In the genomic region with DNA sequence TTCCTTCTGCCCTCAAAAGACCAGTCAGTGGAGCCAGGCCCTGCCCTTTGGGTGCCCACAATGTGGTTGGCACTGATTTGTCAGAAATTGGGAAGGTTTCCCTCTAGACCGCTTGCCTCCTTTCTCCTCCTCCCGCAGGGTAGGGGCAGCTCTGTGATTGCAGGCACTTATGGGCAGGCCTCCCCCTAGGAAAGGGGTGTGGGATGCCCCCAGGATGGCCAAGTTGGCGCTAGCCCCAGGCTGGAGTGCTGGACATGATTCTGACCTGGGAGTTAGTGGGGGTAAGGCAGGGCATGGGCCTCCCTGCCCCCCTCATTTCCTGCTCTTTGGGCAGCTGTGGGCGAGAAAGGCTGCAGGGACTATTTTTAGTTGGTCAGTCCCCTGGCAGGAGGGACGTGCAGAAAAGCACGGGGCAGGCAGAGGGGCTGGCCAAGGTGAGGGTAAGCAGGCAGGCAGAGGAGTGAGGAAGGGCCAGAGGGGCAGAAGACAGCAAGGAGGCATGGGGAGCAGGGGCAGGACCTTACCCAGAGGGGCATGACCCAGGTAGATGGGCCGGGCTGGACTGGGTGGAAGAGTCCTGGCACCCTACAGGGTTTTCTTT, we compare ENCODE assay signal across 9 cellular contexts. TPM values are rescaled to one million over a fixed set of nuclear protein-coding genes. Genes with fewer than 3 reads are reported as not detected.
DNase-seq lines count a peak whose midpoint lies in the region; ATAC-seq lines count a peak whose summit lies in the region.
"Had no signal": no experiment of that assay in that cellular context is flagged by ENCODE, and none has a peak within 500 bp of the region (broad histone marks: within the 10 kb centered on the region; RNA-seq: fewer than 3 reads in every experiment).

No MANE protein-coding gene starts in this region.

- H2AFZ ChIP-seq in neuronal stem cell (ENCODE audit: low read length), result no peak overlapping the region

- H3K4me2 ChIP-seq in neuronal stem cell (ENCODE audit: insufficient read depth, low read length, poor library complexity, severe bottlenecking), result no peak overlapping the region

- peak overlapping the region; percentile 33 for H2BK15ac ChIP-seq in neuronal stem cell (ENCODE audit: low read length)

- no peak overlapping the region for H3K4ac ChIP-seq in neuronal stem cell (ENCODE audit: low read length)

- no peak overlapping the region for H3K27ac Mint-ChIP-seq in stimulated activated naive B cell treated with anti-CD40 and anti-IgM and Interleukin-4, amounts not matched to agents 10 μg/mL and 1 μg/mL and 100 μg/mL, for 72 hours

- peak overlapping the region in 1 of 2 donors; percentile 34 for H3K4me3 Mint-ChIP-seq in stimulated activated naive B cell treated with anti-CD40 and anti-IgM and Interleukin-4, amounts not matched to agents 10 μg/mL and 1 μg/mL and 100 μg/mL, for 72 hours

- H4K91ac ChIP-seq in neuronal stem cell (ENCODE audit: low read depth, low read length, poor library complexity), result no peak overlapping the region

- H2BK12ac ChIP-seq in neuronal stem cell (ENCODE audit: low read length), result peak overlapping the region; percentile 27

- H3K9me3 Mint-ChIP-seq in stimulated activated naive B cell treated with anti-CD40 and anti-IgM and Interleukin-4, amounts not matched to agents 10 μg/mL and 1 μg/mL and 100 μg/mL, for 72 hours, result no peaks in the 10 kb centered on the region

- H3K4me1 ChIP-seq in neuronal stem cell (ENCODE audit: control insufficient read depth in 2 of 2, insufficient read depth in 1 of 2, low read depth in 1 of 2, low read length in 2 of 2), result peaks cover 20 to 32% of the 10 kb centered on the region in 2 donors

- DNase-seq in Ammon's horn (ENCODE audit: low spot score), result peak; percentile 66
- peak; percentile 13 for DNase-seq in epidermal melanocyte (ENCODE audit: insufficient read length, low spot score)
- no peak for DNase-seq in neuronal stem cell (ENCODE audit: low spot score)
- no peak for DNase-seq in NCI-H2171 (lab: John Stamatoyannopoulos, UW)
- DNase-seq in iPS-NIHi7 (ENCODE audit: extremely low spot score), result no peak
- no peak for DNase-seq in stimulated activated naive B cell treated with anti-CD40 and anti-IgM and Interleukin-4, amounts not matched to agents 10 μg/mL and 1 μg/mL and 100 μg/mL, for 72 hours
- DNase-seq: Caco-2 had no signal

- no peaks in the 10 kb centered on the region for H3K27me3 Mint-ChIP-seq in stimulated activated naive B cell treated with anti-CD40 and anti-IgM and Interleukin-4, amounts not matched to agents 10 μg/mL and 1 μg/mL and 100 μg/mL, for 72 hours

- H3K36me3 ChIP-seq in KOPT-K1 (ENCODE audit: insufficient read depth, low read length) (no peaks in the 10 kb centered on the region), neuronal stem cell (replicated peaks in 1 of 2; ENCODE audit: control insufficient read depth in 2 of 2, insufficient read depth in 2 of 2, low read length in 2 of 2) (no peaks in the 10 kb centered on the region)

- no peak overlapping the region for H3K4me3 ChIP-seq in neuronal stem cell (ENCODE audit: low read length in 2 of 2)

- H2BK120ac ChIP-seq in neuronal stem cell (ENCODE audit: low read depth, low read length), result no peak overlapping the region

- no CpG with 5 or more reads among the region's 7 CpGs for whole genome bisulfite sequencing in neuronal stem cell (ENCODE audit: extremely low coverage in 2 of 2, insufficient read length in 2 of 2, insufficient replicate concordance in 1 of 2), 2 donors

- H3K9me3 ChIP-seq in KOPT-K1 (ENCODE audit: insufficient read depth, low read length, poor library complexity, severe bottlenecking) (no peaks in the 10 kb centered on the region), neuronal stem cell (replicated peaks in 1 of 2; ENCODE audit: control insufficient read depth in 2 of 2, insufficient read depth in 1 of 2, low read depth in 1 of 2, low read length in 2 of 2) (peaks cover 0 to 3% of the 10 kb centered on the region in 2 donors)
- H3K9me3 ChIP-seq: Caco-2 had no signal

- no peak overlapping the region for H2BK5ac ChIP-seq in neuronal stem cell (ENCODE audit: low read length)

- H3K14ac ChIP-seq in neuronal stem cell (ENCODE audit: low read length), result no peak overlapping the region

- peaks cover 2% of the 10 kb centered on the region for H3K79me1 ChIP-seq in neuronal stem cell (ENCODE audit: low read depth, low read length)

- H3K27ac ChIP-seq in KOPT-K1 (ENCODE audit: low read depth, low read length, poor library complexity, severe bottlenecking) (peak overlapping the region; percentile 42), neuronal stem cell (replicated peaks; ENCODE audit: low read length) (no peak overlapping the region)

- H3K27me3 ChIP-seq in neuronal stem cell (ENCODE audit: control insufficient read depth in 3 of 3, insufficient read depth in 3 of 3, low read depth in 1 of 3, low read length in 3 of 3), result peaks cover 0 to 10% (median 0%) of the 10 kb centered on the region in 3 experiments

- H3K23ac ChIP-seq in neuronal stem cell (ENCODE audit: low read depth, low read length, poor library complexity), result no peak overlapping the region

- no peak for ATAC-seq in HG03378 (IDR thresholded peaks at IDR 0.05; ENCODE audit: unreplicated experiment)
- ATAC-seq in stimulated activated naive B cell treated with anti-CD40 and anti-IgM and Interleukin-4, amounts not matched to agents 10 μg/mL and 1 μg/mL and 100 μg/mL, for 72 hours (replicated peaks), result no peak

- H3K36me3 Mint-ChIP-seq in stimulated activated naive B cell treated with anti-CD40 and anti-IgM and Interleukin-4, amounts not matched to agents 10 μg/mL and 1 μg/mL and 100 μg/mL, for 72 hours, result no peaks in the 10 kb centered on the region

- H3K18ac ChIP-seq in neuronal stem cell (ENCODE audit: low read length), result peak overlapping the region; percentile 48

- H2AK5ac ChIP-seq in neuronal stem cell (ENCODE audit: low read depth, low read length), result no peak overlapping the region

- H3K4me1 Mint-ChIP-seq in stimulated activated naive B cell treated with anti-CD40 and anti-IgM and Interleukin-4, amounts not matched to agents 10 μg/mL and 1 μg/mL and 100 μg/mL, for 72 hours, result peaks cover 4 to 60% of the 10 kb centered on the region in 2 donors

- no peak overlapping the region for H4K8ac ChIP-seq in neuronal stem cell (ENCODE audit: low read depth, low read length)

- no peak overlapping the region for H3K9ac ChIP-seq in neuronal stem cell (ENCODE audit: low read depth, low read length, poor library complexity)

RNA-seq across cellular contexts. Expression of a gene that starts 3.3 kb away (rescaled TPM):
- 14.9 TPM for polyA plus RNA-seq in neuronal stem cell (2013, experiment 1 of 2)
- 15.3 TPM for polyA plus RNA-seq in neuronal stem cell (2013, experiment 2 of 2)

RNA-seq across cellular contexts. Expression of a gene that starts 24.6 kb away (rescaled TPM):
- polyA plus RNA-seq in neuronal stem cell (2013, experiment 1 of 2), result 31.8 TPM
- 32.6 TPM for polyA plus RNA-seq in neuronal stem cell (2013, experiment 2 of 2)

RNA-seq across cellular contexts. Expression of a gene that starts 52.3 kb away (rescaled TPM):
- 0.08 TPM for polyA plus RNA-seq in neuronal stem cell (2013, experiment 1 of 2)
- polyA plus RNA-seq in neuronal stem cell (2013, experiment 2 of 2), result 0.07 TPM

Comparison
In these comparisons a context has a peak if more than half of its experiments do, and no peak if none do; other contexts are left out.
1. DNase-seq: peak in Ammon's horn (single experiment) and epidermal melanocyte (single experiment); none in neuronal stem cell (single experiment), NCI-H2171 (single experiment), iPS-NIHi7 (single experiment) and stimulated activated naive B cell treated with anti-CD40 and anti-IgM and Interleukin-4, amounts not matched to agents 10 μg/mL and 1 μg/mL and 100 μg/mL, for 72 hours (single experiment).